In the genomic region with DNA sequence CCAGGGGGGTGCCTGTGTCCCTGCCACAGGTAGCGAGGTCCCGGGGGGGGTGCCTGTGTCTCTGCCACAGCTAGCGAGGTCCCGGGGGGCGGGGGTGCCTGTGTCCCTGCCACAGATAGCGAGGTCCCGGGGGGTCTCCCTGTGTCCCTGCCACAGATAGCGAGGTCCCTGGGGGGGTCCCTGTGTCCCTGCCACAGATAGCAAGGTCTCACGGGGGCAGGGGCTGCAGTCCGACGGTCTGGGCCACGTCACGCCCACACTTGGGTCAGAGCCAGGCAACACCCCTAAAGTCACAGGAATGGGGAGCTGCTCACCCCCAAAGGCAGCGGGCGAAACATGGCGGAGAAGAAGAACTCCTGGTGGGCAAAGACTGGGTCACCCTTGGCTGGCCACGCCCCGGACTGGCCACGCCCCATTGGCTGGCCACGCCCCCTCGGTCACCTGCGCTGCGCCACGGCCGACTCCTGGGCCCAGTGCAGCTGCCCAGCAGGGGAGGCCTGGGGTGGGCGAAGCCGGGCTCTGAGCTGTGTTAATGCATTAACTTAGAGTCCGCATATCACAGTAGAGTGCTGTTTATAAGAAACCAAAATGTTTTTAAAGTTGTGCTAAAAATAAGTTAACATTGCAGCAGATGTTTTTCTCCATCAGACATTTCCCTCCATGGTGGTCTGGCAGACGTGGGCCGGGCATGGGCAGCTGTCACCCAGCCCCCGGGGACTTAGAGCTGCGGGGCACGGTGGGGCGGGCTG, we compare ENCODE assay signal across 2 cellular contexts.
TF ChIP-seq lines count a peak whose summit lies in the region.

No MANE protein-coding gene starts in this region.

TF ChIP-seq in GM23338, 12 proteins besides CTCF, POLR2A, EP300 and RAD21:
- TF ChIP-seq ETS1 (IDR thresholded peaks at IDR 0.05) (no peak), NANOG (IDR thresholded peaks at IDR 0.05; ENCODE audit: borderline replicate concordance) (no peak), EZH2 (IDR thresholded peaks at IDR 0.05; ENCODE audit: low read depth, unreplicated experiment) (no peak), EZH2phosphoT487 (IDR thresholded peaks at IDR 0.05; ENCODE audit: unreplicated experiment) (no peak), ZNF114 (CRISPR knock-in tag; IDR thresholded peaks at IDR 0.05) (no peak), STAT1 (IDR thresholded peaks at IDR 0.05; ENCODE audit: unreplicated experiment) (no peak), REST (IDR thresholded peaks at IDR 0.05; ENCODE audit: unreplicated experiment) (no peak)
TF ChIP-seq in GM23338: peak in this region for 0.

TF ChIP-seq in HepG2, 621 proteins besides CTCF, POLR2A, EP300 and RAD21 (continues in another document):
- TF ChIP-seq ZBTB7B (CRISPR knock-in tag; IDR thresholded peaks at IDR 0.05) (no peak), NPAS2 (CRISPR knock-in tag; IDR thresholded peaks at IDR 0.05; ENCODE audit: borderline replicate concordance) (no peak), ZBTB25 (CRISPR knock-in tag; IDR thresholded peaks at IDR 0.05) (no peak), SMC3 (IDR thresholded peaks at IDR 0.05; ENCODE audit: low read length) (no peak), SP1 (IDR thresholded peaks at IDR 0.05) (no peak), SP1 (CRISPR knock-in tag; IDR thresholded peaks at IDR 0.05) (peak; percentile 83), ZNF234 (CRISPR knock-in tag; conservative IDR thresholded peaks at IDR 0.05) (no peak), ZNF292 (CRISPR knock-in tag; IDR thresholded peaks at IDR 0.05; ENCODE audit: borderline replicate concordance, low read depth) (no peak), ARID2 (CRISPR knock-in tag; IDR thresholded peaks at IDR 0.05; ENCODE audit: borderline replicate concordance) (no peak), ZNF776 (CRISPR knock-in tag; IDR thresholded peaks at IDR 0.05) (no peak), ZNF570 (CRISPR knock-in tag; IDR thresholded peaks at IDR 0.05; ENCODE audit: borderline replicate concordance) (no peak), ZSCAN9 (CRISPR knock-in tag; IDR thresholded peaks at IDR 0.05; ENCODE audit: borderline replicate concordance) (no peak), ZNF567 (CRISPR knock-in tag; IDR thresholded peaks at IDR 0.05; ENCODE audit: borderline replicate concordance) (no peak), ZNF609 (CRISPR knock-in tag; IDR thresholded peaks at IDR 0.05; ENCODE audit: borderline replicate concordance) (no peak), ZNF616 (CRISPR knock-in tag; IDR thresholded peaks at IDR 0.05; ENCODE audit: low read depth) (no peak), HDAC2 (CRISPR knock-in tag; IDR thresholded peaks at IDR 0.05) (no peak), ZNF644 (CRISPR knock-in tag; IDR thresholded peaks at IDR 0.05; ENCODE audit: low read depth) (no peak), AGO1 (IDR thresholded peaks at IDR 0.05; ENCODE audit: low read depth, low read length, poor library complexity, severe bottlenecking) (peak; percentile 75), NFATC3 (CRISPR knock-in tag; IDR thresholded peaks at IDR 0.05) (no peak), KDM1A (CRISPR knock-in tag; IDR thresholded peaks at IDR 0.05) (no peak), MATR3 (CRISPR knock-in tag; IDR thresholded peaks at IDR 0.05) (no peak), KDM3A (CRISPR knock-in tag; IDR thresholded peaks at IDR 0.05; ENCODE audit: low read depth) (no peak), ZBTB39 (CRISPR knock-in tag; IDR thresholded peaks at IDR 0.05) (no peak), ZNF354B (CRISPR knock-in tag; IDR thresholded peaks at IDR 0.05) (no peak), KDM2A (CRISPR knock-in tag; IDR thresholded peaks at IDR 0.05; ENCODE audit: borderline replicate concordance, low read depth) (0 out of 2 replicates have a peak, but pooled peaks have one; percentile 15), KLF11 (CRISPR knock-in tag; IDR thresholded peaks at IDR 0.05) (no peak), SP2 (CRISPR knock-in tag; IDR thresholded peaks at IDR 0.05) (no peak), HNRNPLL (IDR thresholded peaks at IDR 0.05; ENCODE audit: low read depth, low read length, poor library complexity, severe bottlenecking) (peak; percentile 21), XRCC5 (optimal IDR thresholded peaks at IDR 0.05; ENCODE audit: low read length) (peak; percentile 19), ZSCAN29 (CRISPR knock-in tag; conservative IDR thresholded peaks at IDR 0.05) (no peak), GABPB1 (CRISPR knock-in tag; IDR thresholded peaks at IDR 0.05) (0 out of 2 replicates have a peak, but pooled peaks have one; percentile 24), FOXK2 (IDR thresholded peaks at IDR 0.05) (no peak), ZNF263 (CRISPR knock-in tag; IDR thresholded peaks at IDR 0.05) (no peak), ZNF574 (CRISPR knock-in tag; IDR thresholded peaks at IDR 0.05) (no peak)
- TF ChIP-seq, protein P1, sequence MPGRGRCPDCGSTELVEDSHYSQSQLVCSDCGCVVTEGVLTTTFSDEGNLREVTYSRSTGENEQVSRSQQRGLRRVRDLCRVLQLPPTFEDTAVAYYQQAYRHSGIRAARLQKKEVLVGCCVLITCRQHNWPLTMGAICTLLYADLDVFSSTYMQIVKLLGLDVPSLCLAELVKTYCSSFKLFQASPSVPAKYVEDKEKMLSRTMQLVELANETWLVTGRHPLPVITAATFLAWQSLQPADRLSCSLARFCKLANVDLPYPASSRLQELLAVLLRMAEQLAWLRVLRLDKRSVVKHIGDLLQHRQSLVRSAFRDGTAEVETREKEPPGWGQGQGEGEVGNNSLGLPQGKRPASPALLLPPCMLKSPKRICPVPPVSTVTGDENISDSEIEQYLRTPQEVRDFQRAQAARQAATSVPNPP (CRISPR knock-in tag; IDR thresholded peaks at IDR 0.05) = no peak
- TF ChIP-seq, protein P2, sequence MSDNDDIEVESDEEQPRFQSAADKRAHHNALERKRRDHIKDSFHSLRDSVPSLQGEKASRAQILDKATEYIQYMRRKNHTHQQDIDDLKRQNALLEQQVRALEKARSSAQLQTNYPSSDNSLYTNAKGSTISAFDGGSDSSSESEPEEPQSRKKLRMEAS (IDR thresholded peaks at IDR 0.05) = 0 out of 2 replicates have a peak, but pooled peaks have one; percentile 16
- TF ChIP-seq, protein P3, sequence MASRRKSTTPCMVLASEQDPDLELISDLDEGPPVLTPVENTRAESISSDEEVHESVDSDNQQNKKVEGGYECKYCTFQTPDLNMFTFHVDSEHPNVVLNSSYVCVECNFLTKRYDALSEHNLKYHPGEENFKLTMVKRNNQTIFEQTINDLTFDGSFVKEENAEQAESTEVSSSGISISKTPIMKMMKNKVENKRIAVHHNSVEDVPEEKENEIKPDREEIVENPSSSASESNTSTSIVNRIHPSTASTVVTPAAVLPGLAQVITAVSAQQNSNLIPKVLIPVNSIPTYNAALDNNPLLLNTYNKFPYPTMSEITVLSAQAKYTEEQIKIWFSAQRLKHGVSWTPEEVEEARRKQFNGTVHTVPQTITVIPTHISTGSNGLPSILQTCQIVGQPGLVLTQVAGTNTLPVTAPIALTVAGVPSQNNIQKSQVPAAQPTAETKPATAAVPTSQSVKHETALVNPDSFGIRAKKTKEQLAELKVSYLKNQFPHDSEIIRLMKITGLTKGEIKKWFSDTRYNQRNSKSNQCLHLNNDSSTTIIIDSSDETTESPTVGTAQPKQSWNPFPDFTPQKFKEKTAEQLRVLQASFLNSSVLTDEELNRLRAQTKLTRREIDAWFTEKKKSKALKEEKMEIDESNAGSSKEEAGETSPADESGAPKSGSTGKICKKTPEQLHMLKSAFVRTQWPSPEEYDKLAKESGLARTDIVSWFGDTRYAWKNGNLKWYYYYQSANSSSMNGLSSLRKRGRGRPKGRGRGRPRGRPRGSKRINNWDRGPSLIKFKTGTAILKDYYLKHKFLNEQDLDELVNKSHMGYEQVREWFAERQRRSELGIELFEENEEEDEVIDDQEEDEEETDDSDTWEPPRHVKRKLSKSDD (CRISPR knock-in tag; IDR thresholded peaks at IDR 0.05; ENCODE audit: low read depth) = no peak
- TF ChIP-seq, protein P4, sequence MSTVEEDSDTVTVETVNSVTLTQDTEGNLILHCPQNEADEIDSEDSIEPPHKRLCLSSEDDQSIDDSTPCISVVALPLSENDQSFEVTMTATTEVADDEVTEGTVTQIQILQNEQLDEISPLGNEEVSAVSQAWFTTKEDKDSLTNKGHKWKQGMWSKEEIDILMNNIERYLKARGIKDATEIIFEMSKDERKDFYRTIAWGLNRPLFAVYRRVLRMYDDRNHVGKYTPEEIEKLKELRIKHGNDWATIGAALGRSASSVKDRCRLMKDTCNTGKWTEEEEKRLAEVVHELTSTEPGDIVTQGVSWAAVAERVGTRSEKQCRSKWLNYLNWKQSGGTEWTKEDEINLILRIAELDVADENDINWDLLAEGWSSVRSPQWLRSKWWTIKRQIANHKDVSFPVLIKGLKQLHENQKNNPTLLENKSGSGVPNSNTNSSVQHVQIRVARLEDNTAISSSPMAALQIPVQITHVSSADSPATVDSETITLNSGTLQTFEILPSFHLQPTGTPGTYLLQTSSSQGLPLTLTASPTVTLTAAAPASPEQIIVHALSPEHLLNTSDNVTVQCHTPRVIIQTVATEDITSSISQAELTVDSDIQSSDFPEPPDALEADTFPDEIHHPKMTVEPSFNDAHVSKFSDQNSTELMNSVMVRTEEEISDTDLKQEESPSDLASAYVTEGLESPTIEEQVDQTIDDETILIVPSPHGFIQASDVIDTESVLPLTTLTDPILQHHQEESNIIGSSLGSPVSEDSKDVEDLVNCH (CRISPR knock-in tag; IDR thresholded peaks at IDR 0.05) = no peak
